ENCODE assay signal across 11 cellular contexts in genomic region chr2:207502799-207503198, GRCh38. TPM values are rescaled to one million over a fixed set of nuclear protein-coding genes. Genes with fewer than 3 reads are reported as not detected.
DNase-seq lines count a peak whose midpoint lies in the region; ATAC-seq and TF ChIP-seq lines count a peak whose summit lies in the region.
"Had no signal": no experiment of that assay in that cellular context is flagged by ENCODE, and none has a peak within 500 bp of the region (broad histone marks: within the 10 kb centered on the region; RNA-seq: fewer than 3 reads in every experiment).

No MANE protein-coding gene starts in this region.

- H3K4me1 ChIP-seq in OCI-LY7 (ENCODE audit: insufficient read depth, low read length, poor library complexity, severe bottlenecking): peaks cover 12% of the 10 kb centered on the region
- peaks cover 44% of the 10 kb centered on the region for H3K4me1 ChIP-seq in skeletal muscle satellite cell (ENCODE audit: control insufficient read depth, insufficient read depth, low read length)
- H3K4me1 ChIP-seq in foreskin keratinocyte: peaks cover 28% of the 10 kb centered on the region

- H3K79me2 ChIP-seq in OCI-LY7 (ENCODE audit: insufficient read depth, low read depth, low read length): no peaks in the 10 kb centered on the region

- no peak overlapping the region for H3K27ac ChIP-seq in OCI-LY7 (ENCODE audit: low read depth, low read length, poor library complexity, severe bottlenecking)
- no peak overlapping the region for H3K27ac ChIP-seq in foreskin keratinocyte

- no peak overlapping the region for H3K4me3 Mint-ChIP-seq in endothelial cell (ENCODE audit: unreplicated experiment)

- ATAC-seq in GM19372 (IDR thresholded peaks at IDR 0.05; ENCODE audit: low read depth, unreplicated experiment) (peak; percentile 68), HG02973 (IDR thresholded peaks at IDR 0.05; ENCODE audit: unreplicated experiment) (peak; percentile 42), foreskin keratinocyte (no peak)

- BruUV-seq in OCI-LY7 (replicated peaks; lab: Mats Ljungman, UMichigan): no TSS peak

- H3K36me3 ChIP-seq in OCI-LY7 (ENCODE audit: insufficient read depth, low read length) (no peaks in the 10 kb centered on the region), skeletal muscle satellite cell (ENCODE audit: insufficient read depth, low read length) (no peaks in the 10 kb centered on the region)

- H3K9ac ChIP-seq in skeletal muscle satellite cell (ENCODE audit: low read depth, low read length): peak overlapping the region; percentile 7

- CTCF ChIA-PET in OCI-LY7 (lab: Charles Lee; ENCODE audit: unreplicated experiment): interaction anchor here (0.6 kb wide), 1 partner anchor 27 kb away, joined by 3 read pairs; the partner anchor contains the start of gene CREB1
- CTCF ChIA-PET in HEK293T (lab: Yijun Ruan, JAX): no interaction called here

- H4K20me1 ChIP-seq in OCI-LY7 (ENCODE audit: insufficient read depth, low read length): no peaks in the 10 kb centered on the region

- H3K9me2 ChIP-seq in OCI-LY7 (ENCODE audit: insufficient read depth, low read length): no peaks in the 10 kb centered on the region

- H3K4me2 ChIP-seq in OCI-LY7 (ENCODE audit: low read length): peak overlapping the region; percentile 21; the same call in 1 of the 2 replicates
- no peak overlapping the region for H3K4me2 ChIP-seq in skeletal muscle satellite cell (ENCODE audit: low read length)

- POLR2A ChIA-PET in OCI-LY7 (lab: Charles Lee): interaction anchor here (0.6 to 1.6 kb wide), 7 partner anchors 10 to 28 kb away, joined by 3 to 5 read pairs (median 4); partner anchors contain the start of gene CREB1
- POLR2A ChIA-PET in HEK293T (lab: Yijun Ruan, JAX): interaction anchor here (1.3 to 2.6 kb wide), 2 partner anchors 27 to 337 kb away, joined by 4 to 11 read pairs; partner anchors contain the start of genes CREB1 and KLF7

- no peak overlapping the region for H3K4me3 ChIP-seq in OCI-LY7 (ENCODE audit: low read depth, low read length, poor library complexity, severe bottlenecking)
- no peak overlapping the region for H3K4me3 ChIP-seq in skeletal muscle satellite cell (ENCODE audit: low read length)

- H3K27me3 ChIP-seq in skeletal muscle satellite cell (ENCODE audit: control insufficient read depth, insufficient read depth, low read length): no peaks in the 10 kb centered on the region
- H3K27me3 ChIP-seq in foreskin keratinocyte: no peaks in the 10 kb centered on the region

- no peaks in the 10 kb centered on the region for H3K9me3 Mint-ChIP-seq in endothelial cell (ENCODE audit: unreplicated experiment)

- H3K27me3 Mint-ChIP-seq in endothelial cell (ENCODE audit: unreplicated experiment): peaks cover 2% of the 10 kb centered on the region

- H3K9me3 ChIP-seq in OCI-LY7 (ENCODE audit: low read length): no peaks in the 10 kb centered on the region
- H3K9me3 ChIP-seq in skeletal muscle satellite cell (replicated peaks; ENCODE audit: low read length): no peaks in the 10 kb centered on the region

- H3K27ac Mint-ChIP-seq in endothelial cell (ENCODE audit: unreplicated experiment): no peak overlapping the region

- TF ChIP-seq CTCF in OCI-LY7 (conservative IDR thresholded peaks at IDR 0.05; ENCODE audit: low read length): no peak
- no peak for TF ChIP-seq CTCF in endothelial cell (IDR thresholded peaks at IDR 0.05; ENCODE audit: unreplicated experiment)
- TF ChIP-seq CTCF in foreskin keratinocyte (conservative IDR thresholded peaks at IDR 0.05): no peak

- peaks cover 41% of the 10 kb centered on the region for H3K4me1 Mint-ChIP-seq in endothelial cell (ENCODE audit: unreplicated experiment)

- peaks cover 6% of the 10 kb centered on the region for H3K36me3 Mint-ChIP-seq in endothelial cell (ENCODE audit: low read depth, unreplicated experiment)

- intact Hi-C loops in OCI-LY7 (cut with micrococcal nuclease; ENCODE audit: unreplicated experiment): no loop called here

- DNase-seq in OCI-LY7 (ENCODE audit: low spot score): peak; percentile 10
- no peak for DNase-seq in endothelial cell (ENCODE audit: low spot score)
- DNase-seq in HCEC 1CT: no peak
- no peak for DNase-seq in HEK293T (ENCODE audit: extremely low spot score)
- DNase-seq in foreskin keratinocyte: no peak
- DNase-seq: activated CD4-positive, alpha-beta T cell treated with anti-CD3 and anti-CD28 coated beads for 1 hour; amniotic stem cell; stimulated activated CD4-positive, alpha-beta T cell treated with anti-CD3 and anti-CD28 coated beads, Interleukin-4, amount 100 ng/mL, for 4 hours had no signal

- H2AFZ ChIP-seq in OCI-LY7 (ENCODE audit: low read length): no peak overlapping the region

TF ChIP-seq in HEK293T, 16 proteins besides CTCF, POLR2A, EP300 and RAD21:
- TF ChIP-seq FOXA1 (IDR thresholded peaks at IDR 0.05) (no peak), FOXM1 (IDR thresholded peaks at IDR 0.05; ENCODE audit: borderline replicate concordance) (no peak), BHLHE40 (IDR thresholded peaks at IDR 0.05; ENCODE audit: borderline replicate concordance) (no peak), L3MBTL2 (conservative IDR thresholded peaks at IDR 0.05) (no peak), SUZ12 (IDR thresholded peaks at IDR 0.05) (no peak), NFRKB (IDR thresholded peaks at IDR 0.05) (no peak), HDGF (IDR thresholded peaks at IDR 0.05; ENCODE audit: borderline replicate concordance) (no peak), ARNT (IDR thresholded peaks at IDR 0.05) (no peak), ZNF384 (IDR thresholded peaks at IDR 0.05) (no peak), FOXK2 (IDR thresholded peaks at IDR 0.05) (no peak), ELF4 (IDR thresholded peaks at IDR 0.05) (no peak), LEF1 (IDR thresholded peaks at IDR 0.05; ENCODE audit: borderline replicate concordance) (no peak), TARDBP (IDR thresholded peaks at IDR 0.05) (no peak), PKNOX1 (IDR thresholded peaks at IDR 0.05) (no peak), SP1 (IDR thresholded peaks at IDR 0.05) (no peak), CTBP1 (IDR thresholded peaks at IDR 0.05; ENCODE audit: borderline replicate concordance) (no peak)

RNA-seq across cellular contexts. Expression of gene CREB1, which starts 27.0 kb away (rescaled TPM):
- total RNA-seq in OCI-LY7 (2014; rRNA removed; shearing (Covaris generic)): 40.3 and 54.3 TPM in 2 replicates
- 84.9 and 98.5 TPM in 2 replicates for total RNA-seq in OCI-LY7 (2022)
- total RNA-seq in skeletal muscle satellite cell (2012; rRNA removed): 20.8 and 22.1 TPM in 2 replicates
- 76.8 TPM for total RNA-seq in endothelial cell (ENCODE audit: unreplicated experiment)
- 46.1 and 50.6 TPM in 2 replicates for total RNA-seq in foreskin keratinocyte
- 7.4 and 10.1 TPM in 2 replicates for polyA plus RNA-seq in foreskin keratinocyte
